Comparison of ENCODE assay signal across 25 cellular contexts in genomic region chr10:70704211-70704610, GRCh38. TPM values are rescaled to one million over a fixed set of nuclear protein-coding genes. Genes with fewer than 3 reads are reported as not detected.
"Had no signal": no experiment of that assay in that cellular context is flagged by ENCODE, and none has a peak within 500 bp of the region (broad histone marks: within the 10 kb centered on the region; RNA-seq: fewer than 3 reads in every experiment).

No MANE protein-coding gene starts in this region.

- H3K4me2 ChIP-seq: hepatocyte had no signal

- H3K4me3 ChIP-seq: hepatocyte, left ventricle myocardium inferior, lung, mucosa of descending colon, pancreas, prostate gland, skin epidermis, testis, thyroid gland, transverse colon, upper lobe of right lung, uterus had no signal

- H3K36me3 ChIP-seq: left ventricle myocardium inferior, pancreas, prostate gland, thyroid gland, transverse colon, upper lobe of right lung, uterus had no signal

- DNase-seq: islet precursor cell; left ventricle myocardium inferior; midbrain; mucosa of descending colon; naive thymus-derived CD4-positive, alpha-beta T cell; nucleus accumbens; pancreas; retina; right cardiac atrium; stimulated activated CD4-positive, alpha-beta T cell treated with anti-CD3 and anti-CD28 coated beads, Interleukin-12 subunit alpha, Interleukin-12 subunit beta, amount 100 ng/mL, for 4 hours; stimulated activated CD4-positive, alpha-beta T cell treated with anti-CD3 and anti-CD28 coated beads, Interleukin-15, amount 100 ng/mL, for 24 hours; stimulated activated CD4-positive, alpha-beta T cell treated with anti-CD3 and anti-CD28 coated beads, Interleukin-2, amount 100 ng/mL, for 24 hours; stimulated activated CD4-positive, alpha-beta T cell treated with anti-CD3 and anti-CD28 coated beads, Interleukin-4, amount 100 ng/mL, for 1 hour; stimulated activated naive CD4-positive, alpha-beta T cell; substantia nigra; testis; thyroid gland; transverse colon; upper lobe of right lung; uterus had no signal

- ATAC-seq: mucosa of descending colon; naive thymus-derived CD4-positive, alpha-beta T cell; pancreas; sciatic nerve; upper lobe of right lung had no signal

- H3K79me2 ChIP-seq: hepatocyte had no signal

- FAIRE-seq: pancreas had no signal

- H3K9me3 ChIP-seq: left ventricle myocardium inferior, mucosa of descending colon, pancreas, prostate gland, testis, thyroid gland, transverse colon, upper lobe of right lung, uterus had no signal

- H2AFZ ChIP-seq: hepatocyte had no signal

- H3K4me1 ChIP-seq: left ventricle myocardium inferior, pancreas, prostate gland, testis, thyroid gland, transverse colon, upper lobe of right lung, uterus had no signal

- H3K27ac ChIP-seq: hepatocyte, left ventricle myocardium inferior, pancreas, prostate gland, skin epidermis, testis, thyroid gland, transverse colon, upper lobe of right lung, uterus had no signal

- H3K27me3 ChIP-seq: hepatocyte, pancreas, testis, thyroid gland, transverse colon, upper lobe of right lung, uterus had no signal

RNA-seq across cellular contexts. Expression of gene ADAMTS14, which starts 31.9 kb away (rescaled TPM):
- total RNA-seq: thyroid gland had no signal
- polyA plus RNA-seq: naive thymus-derived CD4-positive, alpha-beta T cell had no signal
